In the genomic region with DNA sequence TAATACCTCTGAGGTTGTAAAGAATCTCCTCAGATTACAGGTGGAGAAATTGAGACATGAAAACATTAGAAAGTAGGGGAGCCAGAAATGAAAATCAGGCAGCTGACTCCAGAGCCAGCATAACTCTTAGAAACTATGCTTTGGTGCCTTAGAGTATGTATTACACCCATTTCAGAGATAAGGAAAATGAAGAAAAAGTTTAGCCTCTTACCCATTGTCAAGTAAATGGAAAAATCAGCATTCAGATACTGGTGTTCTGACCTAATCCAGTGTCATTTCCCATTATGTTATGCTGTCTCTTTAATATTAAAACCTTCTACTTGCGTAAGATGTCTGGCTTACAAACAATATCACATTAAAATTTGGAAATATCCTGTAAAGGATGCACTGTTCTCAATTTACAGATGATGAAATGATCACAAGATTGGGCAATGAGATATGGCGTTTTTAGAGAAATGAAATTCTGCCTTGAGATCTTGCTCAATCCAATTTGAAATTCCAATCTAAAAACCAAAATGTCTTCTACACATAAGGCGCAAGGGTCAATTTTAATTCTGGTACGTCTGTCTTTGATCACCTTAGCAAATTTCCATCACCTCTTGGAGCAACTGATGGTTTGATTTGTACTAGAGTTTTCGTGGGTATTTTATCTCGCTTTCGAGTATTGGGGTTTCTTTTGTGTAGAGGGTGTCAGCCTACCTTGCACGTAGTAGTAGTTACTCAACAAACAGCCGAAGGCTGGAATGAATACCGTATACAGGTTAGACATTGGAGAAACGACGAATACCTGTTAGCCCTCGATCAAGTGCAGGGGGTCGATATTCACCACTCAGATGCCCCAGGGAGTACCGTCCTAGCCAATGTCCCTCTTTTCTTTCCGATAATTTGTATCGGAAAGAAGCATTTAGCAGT, we compare ENCODE assay signal across 8 cellular contexts. TPM values are rescaled to one million over a fixed set of nuclear protein-coding genes. Genes with fewer than 3 reads are reported as not detected.
DNase-seq lines count a peak whose midpoint lies in the region; ATAC-seq and TF ChIP-seq lines count a peak whose summit lies in the region.

No MANE protein-coding gene starts in this region.

- H3K27me3 ChIP-seq in ACC112 (ENCODE audit: insufficient read depth, low read length), result no peaks in the 10 kb centered on the region
- no peaks in the 10 kb centered on the region for H3K27me3 ChIP-seq in HAP-1 (ENCODE audit: low read depth)
- H3K27me3 ChIP-seq in gastroesophageal sphincter, result no peaks in the 10 kb centered on the region
- no peaks in the 10 kb centered on the region for H3K27me3 ChIP-seq in rectal smooth muscle tissue (ENCODE audit: control insufficient read depth, insufficient read depth, low read length)

- H3K4me3 Mint-ChIP-seq in activated B cell treated with CpG ODN at 0.5 μM for 24 hours, result peak overlapping the region; percentile 97

- H3K4me3 ChIP-seq in ACC112 (ENCODE audit: low read depth, low read length) (peak overlapping the region; percentile 93), HAP-1 (peak overlapping the region; percentile 72), gastroesophageal sphincter (peak overlapping the region; percentile 75 to 80), rectal smooth muscle tissue (ENCODE audit: low read length) (peak overlapping the region; percentile 96)

- H3K9me3 Mint-ChIP-seq in activated B cell treated with CpG ODN at 0.5 μM for 24 hours, result peaks cover 4% of the 10 kb centered on the region

- no peak for TF ChIP-seq EP300 in gastroesophageal sphincter (IDR thresholded peaks at IDR 0.05)

- H3K36me3 Mint-ChIP-seq in activated B cell treated with CpG ODN at 0.5 μM for 24 hours (ENCODE audit: low read depth), result peaks cover 28% of the 10 kb centered on the region

- peaks cover 42% of the 10 kb centered on the region for H3K4me1 ChIP-seq in ACC112 (ENCODE audit: control insufficient read depth, insufficient read depth, low read length, unreplicated experiment)
- peaks cover 21% of the 10 kb centered on the region for H3K4me1 ChIP-seq in HAP-1
- H3K4me1 ChIP-seq in gastroesophageal sphincter, result peaks cover 7 to 63% (median 17%) of the 10 kb centered on the region in 3 donors
- H3K4me1 ChIP-seq in rectal smooth muscle tissue (ENCODE audit: control insufficient read depth, insufficient read depth, low read length), result peaks cover 11% of the 10 kb centered on the region

- DNase-seq in HAP-1 (ENCODE audit: low spot score in 2 of 2), result no peak
- no peak for DNase-seq in activated B cell treated with CpG ODN at 0.5 μM for 24 hours
- DNase-seq in stimulated activated CD4-positive, alpha-beta T cell treated with anti-CD3 and anti-CD28 coated beads, Interleukin-4, amount 100 ng/mL, for 4 hours, result no peak

- peak overlapping the region; percentile 58 for H2AFZ ChIP-seq in ACC112 (ENCODE audit: low read length, unreplicated experiment)

- CTCF ChIA-PET in activated B cell treated with CpG ODN at 0.5 μM for 24 hours (lab: Charles Lee), result interaction anchor here (0.7 to 1.1 kb wide), 2 partner anchors 19 to 990 kb away, joined by 3 read pairs; no protein-coding TSS in a partner anchor

- ATAC-seq in activated B cell treated with CpG ODN at 0.5 μM for 24 hours (ENCODE audit: low read depth) (no peak), gastroesophageal sphincter (peak; percentile 6), HG02588 (IDR thresholded peaks at IDR 0.05; ENCODE audit: unreplicated experiment) (no peak), GM19395 (IDR thresholded peaks at IDR 0.05; ENCODE audit: unreplicated experiment) (no peak)

- H3K36me3 ChIP-seq in ACC112 (ENCODE audit: insufficient read depth, low read length) (no peaks in the 10 kb centered on the region; the same call in 1 of the 2 replicates), HAP-1 (replicated peaks) (no peaks in the 10 kb centered on the region), gastroesophageal sphincter (peaks cover 0 to 8% of the 10 kb centered on the region in 2 donors), rectal smooth muscle tissue (ENCODE audit: control insufficient read depth, insufficient read depth, low read length) (no peaks in the 10 kb centered on the region)

- peak overlapping the region; percentile 97 for H3K27ac Mint-ChIP-seq in activated B cell treated with CpG ODN at 0.5 μM for 24 hours

- intact Hi-C loops in activated B cell treated with CpG ODN at 0.5 μM for 24 hours (cut with micrococcal nuclease), result loop anchor here (1.0 to 5.0 kb wide), 4 partner anchors 106 to 979 kb away; a partner anchor contains a TSS

- TF ChIP-seq CTCF in activated B cell treated with CpG ODN at 0.5 μM for 24 hours (IDR thresholded peaks at IDR 0.05), result no peak
- TF ChIP-seq CTCF in gastroesophageal sphincter (IDR thresholded peaks at IDR 0.05), result no peak

- H3K27me3 Mint-ChIP-seq in activated B cell treated with CpG ODN at 0.5 μM for 24 hours, result no peaks in the 10 kb centered on the region

- TF ChIP-seq POLR2A in gastroesophageal sphincter (IDR thresholded peaks at IDR 0.05), result no peak

- H3K27ac ChIP-seq in ACC112 (ENCODE audit: low read depth, low read length) (peak overlapping the region; percentile 100), gastroesophageal sphincter (peak overlapping the region; percentile 97 to 98 (median 98)), rectal smooth muscle tissue (ENCODE audit: low read depth, low read length) (peak overlapping the region; percentile 99)

- POLR2A ChIA-PET in activated B cell treated with CpG ODN at 0.5 μM for 24 hours (lab: Charles Lee), result interaction anchor here (0.6 to 1.7 kb wide), 5 partner anchors 19 to 1630 kb away, joined by 3 to 6 read pairs (median 6); a partner anchor contains a TSS

- H3K9ac ChIP-seq in rectal smooth muscle tissue (ENCODE audit: low read length), result peak overlapping the region; percentile 71

- 23 to 25% methylated on average over 14 to 17 of the region's 17 CpGs for WGBS in gastroesophageal sphincter (ENCODE audit: low coverage in 1 of 2), 2 donors

- peaks cover 69% of the 10 kb centered on the region for H3K79me2 ChIP-seq in ACC112 (ENCODE audit: control insufficient read depth, insufficient read depth, low read length, unreplicated experiment)

- in situ Hi-C loops in HAP-1 (cut with MboI; ENCODE audit: low sequenced_read_pairs), result no loop called here

- no peaks in the 10 kb centered on the region for H3K9me3 ChIP-seq in HAP-1
- peaks cover 0 to 11% (median 0%) of the 10 kb centered on the region in 3 donors for H3K9me3 ChIP-seq in gastroesophageal sphincter

- peaks cover 46% of the 10 kb centered on the region for H3K4me1 Mint-ChIP-seq in activated B cell treated with CpG ODN at 0.5 μM for 24 hours

RNA-seq across cellular contexts. Expression of a gene that starts 0.9 kb away (rescaled TPM):
- total RNA-seq in activated B cell treated with CpG ODN at 0.5 μM for 24 hours (not detected in 2 replicates), gastroesophageal sphincter (1 to 10 TPM in 3 of 4 donors, under 1 TPM in 1; 0.99 to 9.8 (median 1.1) TPM)

RNA-seq across cellular contexts. Expression of a gene that starts 1.0 kb away (rescaled TPM):
- total RNA-seq in activated B cell treated with CpG ODN at 0.5 μM for 24 hours, result 20.8 and 21.8 TPM in 2 replicates
- 10 to 100 TPM; 48.3 to 87.7 (median 59.1) TPM for total RNA-seq in gastroesophageal sphincter
